In the genomic region with DNA sequence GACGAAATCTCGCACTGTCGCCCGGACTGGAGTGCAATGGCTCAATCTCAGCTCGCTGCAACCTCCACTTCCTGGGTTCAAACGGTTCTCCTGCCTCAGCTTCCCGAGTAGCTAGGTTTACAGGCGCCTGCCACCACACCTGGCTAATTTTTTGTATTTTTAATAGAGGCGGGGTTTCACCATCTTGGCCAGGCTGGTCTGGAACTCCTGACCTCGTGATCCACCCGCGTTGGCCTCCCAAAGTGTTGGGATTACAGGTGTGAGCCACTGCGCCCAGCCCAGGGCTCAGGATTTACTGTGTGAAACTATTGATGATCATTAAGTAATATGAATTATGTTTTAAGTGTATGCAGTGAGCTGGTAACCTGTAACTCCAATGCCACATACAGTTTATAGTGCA, we compare ENCODE assay signal across 7 cellular contexts. TPM values are rescaled to one million over a fixed set of nuclear protein-coding genes. Genes with fewer than 3 reads are reported as not detected.
DNase-seq lines count a peak whose midpoint lies in the region; ATAC-seq and TF ChIP-seq lines count a peak whose summit lies in the region.
"Not testable (repeated sequence)": the region's sequence is repeated elsewhere in the genome, so short reads cannot be mapped to it uniquely, and the experiment has no call there.

No MANE protein-coding gene starts in this region.

- not testable (repeated sequence) for DNase-seq in MG63; T-helper 2 cell treated with Interferon-gamma antibody and Interleukin-4, amounts not matched to agents 5 μg/mL and 100 μg/mL, for 36 hours (ENCODE audit: low spot score); colonic mucosa; heart left ventricle

- H3K4me3 ChIP-seq in MG63 (peak overlapping the region; percentile 92), colonic mucosa (peak overlapping the region; percentile 62), heart left ventricle (peak overlapping the region in 11 of 12 donors; percentile 64 to 99 (median 78)), mucosa of stomach (ENCODE audit: low read length) (peak overlapping the region; percentile 80), skeletal muscle satellite cell (ENCODE audit: low read length) (peak overlapping the region; percentile 91)

- intact Hi-C loops in colonic mucosa (cut with DNase I) (loop anchor here (5.0 kb wide), 1 partner anchor 68 kb away; no protein-coding TSS in a partner anchor), heart left ventricle (cut with DNase I) (loop anchor here (5.0 to 10.0 kb wide), 8 partner anchors 33 to 198 kb away; a partner anchor contains a TSS)

- 43 to 55% (median 51%) methylated on average over 13 of the region's 13 CpGs for WGBS in heart left ventricle, 4 donors

- not testable (repeated sequence) for H3K9me3 Mint-ChIP-seq in T-helper 2 cell treated with Interferon-gamma antibody and Interleukin-4, amounts not matched to agents 5 μg/mL and 100 μg/mL, for 36 hours

- H3K4me1 Mint-ChIP-seq in T-helper 2 cell treated with Interferon-gamma antibody and Interleukin-4, amounts not matched to agents 5 μg/mL and 100 μg/mL, for 36 hours (ENCODE audit: low read depth): peaks cover 28% of the 10 kb centered on the region

- not testable (repeated sequence) for H3K4me3 Mint-ChIP-seq in T-helper 2 cell treated with Interferon-gamma antibody and Interleukin-4, amounts not matched to agents 5 μg/mL and 100 μg/mL, for 36 hours

- H3K27me3 ChIP-seq in MG63; colonic mucosa; heart left ventricle; mucosa of stomach (ENCODE audit: control insufficient read depth, insufficient read depth, low read length); skeletal muscle satellite cell (ENCODE audit: control insufficient read depth, insufficient read depth, low read length): not testable (repeated sequence)

- peaks cover 26% of the 10 kb centered on the region for H3K36me3 Mint-ChIP-seq in T-helper 2 cell treated with Interferon-gamma antibody and Interleukin-4, amounts not matched to agents 5 μg/mL and 100 μg/mL, for 36 hours (ENCODE audit: low read depth)

- H3K4me2 ChIP-seq in skeletal muscle satellite cell (ENCODE audit: low read length): peak overlapping the region; percentile 81

- TF ChIP-seq POLR2A in heart left ventricle (IDR thresholded peaks at IDR 0.05): not testable (repeated sequence)

- not testable (repeated sequence) for H3K27ac ChIP-seq in colonic mucosa
- peak overlapping the region in 7 of 12 donors; percentile 13 to 95 (median 91) for H3K27ac ChIP-seq in heart left ventricle

- not testable (repeated sequence) for H3K9me3 ChIP-seq in ES-I3 (ENCODE audit: control insufficient read depth, insufficient read depth, low read length); MG63; colonic mucosa; heart left ventricle; mucosa of stomach (ENCODE audit: control insufficient read depth, low read length); skeletal muscle satellite cell (replicated peaks; ENCODE audit: low read length)

- H3K4me1 ChIP-seq in ES-I3 (ENCODE audit: insufficient read depth, low read length) (peaks cover 17% of the 10 kb centered on the region), heart left ventricle (peaks cover 0 to 69% (median 52%) of the 10 kb centered on the region in 12 donors), mucosa of stomach (ENCODE audit: control insufficient read depth, insufficient read depth, low read length) (peaks cover 19% of the 10 kb centered on the region), skeletal muscle satellite cell (ENCODE audit: control insufficient read depth, insufficient read depth, low read length) (peaks cover 25% of the 10 kb centered on the region)
- H3K4me1 ChIP-seq in colonic mucosa: not testable (repeated sequence)

- H3K27me3 Mint-ChIP-seq in T-helper 2 cell treated with Interferon-gamma antibody and Interleukin-4, amounts not matched to agents 5 μg/mL and 100 μg/mL, for 36 hours (ENCODE audit: low read depth): not testable (repeated sequence)

- H3K27ac Mint-ChIP-seq in T-helper 2 cell treated with Interferon-gamma antibody and Interleukin-4, amounts not matched to agents 5 μg/mL and 100 μg/mL, for 36 hours: peak overlapping the region; percentile 7

- ATAC-seq in heart left ventricle: not testable (repeated sequence)

- H3K36me3 ChIP-seq in ES-I3 (ENCODE audit: insufficient read depth, low read length); colonic mucosa; mucosa of stomach (ENCODE audit: control insufficient read depth, insufficient read depth, low read length); skeletal muscle satellite cell (ENCODE audit: insufficient read depth, low read length): not testable (repeated sequence)
- peaks cover 50% of the 10 kb centered on the region for H3K36me3 ChIP-seq in MG63
- peaks cover 0 to 33% (median 15%) of the 10 kb centered on the region in 9 donors for H3K36me3 ChIP-seq in heart left ventricle

- H3K9ac ChIP-seq in ES-I3 (ENCODE audit: low read depth, low read length) (peak overlapping the region; percentile 100), colonic mucosa (ENCODE audit: low read depth in 2 of 2, low read length in 2 of 2) (peak overlapping the region in 1 of 2 donors; percentile 70), mucosa of stomach (ENCODE audit: low read length) (peak overlapping the region; percentile 98), skeletal muscle satellite cell (ENCODE audit: low read depth, low read length) (peak overlapping the region; percentile 94)

- TF ChIP-seq CTCF in colonic mucosa (IDR thresholded peaks at IDR 0.05); heart left ventricle (IDR thresholded peaks at IDR 0.05): not testable (repeated sequence)

RNA-seq across cellular contexts. Expression of a gene that starts 1.5 kb away (rescaled TPM):
- 509 and 971 TPM in 2 replicates for total RNA-seq in MG63 (2014; rRNA removed; shearing (Covaris generic); ENCODE audit: low replicate concordance)
- total RNA-seq in colonic mucosa (100 to 1,000 TPM; 233 to 264 TPM), heart left ventricle (100 to 1,000 TPM; 151 to 187 (median 171) TPM)
- 100 to 1,000 TPM; 147 to 211 TPM for polyA plus RNA-seq in heart left ventricle
- total RNA-seq in skeletal muscle satellite cell (2012; rRNA removed): 202 and 253 TPM in 2 replicates

RNA-seq across cellular contexts. Expression of a gene that starts 30.8 kb away (rescaled TPM):
- 80.7 and 111 TPM in 2 replicates for total RNA-seq in MG63 (2014; rRNA removed; shearing (Covaris generic); ENCODE audit: low replicate concordance)
- total RNA-seq in colonic mucosa (10 to 100 TPM; 58.0 to 61.9 TPM), heart left ventricle (10 to 100 TPM; 29.0 to 96.8 (median 47.0) TPM)
- 10 to 100 TPM; 22.2 to 36.1 TPM for polyA plus RNA-seq in heart left ventricle
- 16.4 and 33.5 TPM in 2 replicates for total RNA-seq in skeletal muscle satellite cell (2012; rRNA removed)
